ENCODE assay signal across 8 cellular contexts in genomic region chr7:7183833-7184463, GRCh38. TPM values are rescaled to one million over a fixed set of nuclear protein-coding genes. Genes with fewer than 3 reads are reported as not detected.
DNase-seq lines count a peak whose midpoint lies in the region; ATAC-seq, FAIRE-seq and TF ChIP-seq lines count a peak whose summit lies in the region.

No MANE protein-coding gene starts in this region.

- TF ChIP-seq POLR2A in esophagus muscularis mucosa (IDR thresholded peaks at IDR 0.05; ENCODE audit: low read depth) = no peak

- WGBS in esophagus muscularis mucosa = 82% methylated on average over 4 of the region's 4 CpGs
- WGBS in psoas muscle, 3 donors = 51 to 66% (median 52%) methylated on average over 4 of the region's 4 CpGs

- FAIRE-seq in RCC 7860 (lab: Jason Lieb, UNC) = peak; percentile 55

- H3K4me1 ChIP-seq in esophagus muscularis mucosa (peaks cover 5 to 29% (median 20%) of the 10 kb centered on the region in 4 donors), psoas muscle (peaks cover 19% of the 10 kb centered on the region)

- ATAC-seq in psoas muscle (no peak), HG02852 (IDR thresholded peaks at IDR 0.05; ENCODE audit: unreplicated experiment) (no peak), HG03571 (IDR thresholded peaks at IDR 0.05; ENCODE audit: unreplicated experiment) (no peak), HG03095 (IDR thresholded peaks at IDR 0.05; ENCODE audit: unreplicated experiment) (no peak)

- H3K9me3 ChIP-seq in esophagus muscularis mucosa (no peaks in the 10 kb centered on the region), psoas muscle (no peaks in the 10 kb centered on the region)

- no peak for TF ChIP-seq EP300 in esophagus muscularis mucosa (IDR thresholded peaks at IDR 0.05)

- no peak for TF ChIP-seq CTCF in GM13977 (IDR thresholded peaks at IDR 0.05; ENCODE audit: extremely low read depth, insufficient read depth, missing control alignments)
- TF ChIP-seq CTCF in esophagus muscularis mucosa (IDR thresholded peaks at IDR 0.05) = no peak
- TF ChIP-seq CTCF in psoas muscle (IDR thresholded peaks at IDR 0.05) = no peak

- DNase-seq in GM13977 (ENCODE audit: low spot score) (peak; percentile 26), RCC 7860 (ENCODE audit: low spot score) (peak; percentile 27), esophagus muscularis mucosa (ENCODE audit: extremely low spot score) (no peak), psoas muscle (no peak), NCI-H1930 (lab: John Stamatoyannopoulos, UW) (no peak)

- H3K27me3 ChIP-seq in esophagus muscularis mucosa (no peaks in the 10 kb centered on the region), psoas muscle (ENCODE audit: insufficient read depth in 3 of 3, low read length in 2 of 3) (no peaks in the 10 kb centered on the region)

- H3K27ac ChIP-seq in esophagus muscularis mucosa (replicated peaks in 1 of 4) (peak overlapping the region in 1 of 4 donors; percentile 96), psoas muscle (no peak overlapping the region)

- in situ Hi-C loops in GM13977 (cut with MboI; ENCODE audit: low pct_unique_long_range_greater_than_20kb, low sequenced_read_pairs, unreplicated experiment) = no loop called here

- intact Hi-C loops in esophagus muscularis mucosa (cut with DNase I) = loop anchor here (5.0 to 10.0 kb wide), 3 partner anchors 82 to 458 kb away; partner anchors contain the start of genes MIOS and UMAD1
- intact Hi-C loops in psoas muscle (cut with DNase I) = loop anchor here in 1 of 2 donors (10.0 kb wide), 1 partner anchor 381 kb away; the partner anchor contains the start of gene MIOS

- peak overlapping the region; percentile 70 to 98 (median 91) for H3K4me3 ChIP-seq in esophagus muscularis mucosa
- H3K4me3 ChIP-seq in psoas muscle = peak overlapping the region; percentile 94

- H3K36me3 ChIP-seq in esophagus muscularis mucosa = no peaks in the 10 kb centered on the region
- no peaks in the 10 kb centered on the region for H3K36me3 ChIP-seq in psoas muscle (ENCODE audit: insufficient read depth in 1 of 2, low read depth in 1 of 2)

RNA-seq across cellular contexts. Expression of gene C1GALT1, which starts 1.6 kb away (rescaled TPM):
- total RNA-seq in esophagus muscularis mucosa (10 to 100 TPM in 2 of 4 donors, 1 to 10 TPM in 2; 6.7 to 13.8 (median 11.4) TPM), psoas muscle (10 to 100 TPM; 12.5 to 23.3 (median 15.2) TPM)
- 10 to 100 TPM in 1 of 3 donors, 1 to 10 TPM in 2; 3.9 to 18.8 (median 6.2) TPM for polyA plus RNA-seq in psoas muscle

Comparison
In these comparisons a context has a peak if more than half of its experiments do, and no peak if none do; other contexts are left out.
1. DNase-seq: peak in GM13977 (single experiment) and RCC 7860 (single experiment); none in esophagus muscularis mucosa (single experiment), psoas muscle (0 of 2) and NCI-H1930 (0 of 2).